Comparison of ENCODE assay signal across 9 cellular contexts in genomic region chrX:110316351-110317078, GRCh38. TPM values are rescaled to one million over a fixed set of nuclear protein-coding genes. Genes with fewer than 3 reads are reported as not detected.
DNase-seq lines count a peak whose midpoint lies in the region; ATAC-seq lines count a peak whose summit lies in the region.
"Had no signal": no experiment of that assay in that cellular context is flagged by ENCODE, and none has a peak within 500 bp of the region (broad histone marks: within the 10 kb centered on the region; RNA-seq: fewer than 3 reads in every experiment).

No MANE protein-coding gene starts in this region.

- no peaks in the 10 kb centered on the region for H3K36me3 Mint-ChIP-seq in activated T-helper 17 cell treated with anti-CD3 and anti-CD28 coated beads, Interleukin-2, amount 50 U/mL, for 72 hours (ENCODE audit: low read depth)

- H3K9ac ChIP-seq in iPS-18a (ENCODE audit: low read length) = peak overlapping the region; percentile 70
- H3K9ac ChIP-seq in subcutaneous abdominal adipose tissue (ENCODE audit: low read length in 5 of 5) = peak overlapping the region in 3 of 5 donors; percentile 44 to 77 (median 71)

- peaks cover 3% of the 10 kb centered on the region for H3K4me1 Mint-ChIP-seq in activated T-helper 17 cell treated with anti-CD3 and anti-CD28 coated beads, Interleukin-2, amount 50 U/mL, for 72 hours

- no peaks in the 10 kb centered on the region for H3K36me3 ChIP-seq in ACC112 (ENCODE audit: insufficient read depth, low read length)
- H3K36me3 ChIP-seq in H7 (replicated peaks; ENCODE audit: control insufficient read depth, insufficient read depth, low read length) = no peaks in the 10 kb centered on the region
- H3K36me3 ChIP-seq in iPS-18a (ENCODE audit: control insufficient read depth, low read depth, low read length) = no peaks in the 10 kb centered on the region
- H3K36me3 ChIP-seq in subcutaneous abdominal adipose tissue (ENCODE audit: control insufficient read depth in 5 of 5, insufficient read depth in 5 of 5, low read length in 5 of 5) = no peaks in the 10 kb centered on the region

- no peak overlapping the region for H2AFZ ChIP-seq in ACC112 (ENCODE audit: low read length, unreplicated experiment)

- H3K4me1 ChIP-seq in ACC112 (ENCODE audit: control insufficient read depth, insufficient read depth, low read length, unreplicated experiment) = peaks cover 19% of the 10 kb centered on the region
- peaks cover 45% of the 10 kb centered on the region for H3K4me1 ChIP-seq in iPS-18a (ENCODE audit: control insufficient read depth, low read depth, low read length)
- H3K4me1 ChIP-seq in subcutaneous abdominal adipose tissue (ENCODE audit: control insufficient read depth in 5 of 5, insufficient read depth in 5 of 5, low read length in 5 of 5) = peaks cover 0 to 6% (median 5%) of the 10 kb centered on the region in 5 donors

- H3K9me3 ChIP-seq in iPS-18a (ENCODE audit: control insufficient read depth, low read depth, low read length) (no peaks in the 10 kb centered on the region), subcutaneous abdominal adipose tissue (ENCODE audit: control insufficient read depth in 5 of 5, low read length in 5 of 5) (no peaks in the 10 kb centered on the region)

- DNase-seq in H7 = no peak
- no peak for DNase-seq in NCI-H2107 (lab: John Stamatoyannopoulos, UW)

- peak overlapping the region; percentile 90 for H3K4me3 Mint-ChIP-seq in activated T-helper 17 cell treated with anti-CD3 and anti-CD28 coated beads, Interleukin-2, amount 50 U/mL, for 72 hours

- H3K79me2 ChIP-seq in ACC112 (ENCODE audit: control insufficient read depth, insufficient read depth, low read length, unreplicated experiment) = peaks cover 62% of the 10 kb centered on the region

- H3K27me3 ChIP-seq in ACC112 (ENCODE audit: insufficient read depth, low read length) (no peaks in the 10 kb centered on the region), H7 (ENCODE audit: control insufficient read depth, insufficient read depth, low read length) (no peaks in the 10 kb centered on the region; the same call in 1 of the 2 replicates), iPS-18a (ENCODE audit: control insufficient read depth, insufficient read depth, low read length) (peaks cover 9% of the 10 kb centered on the region), subcutaneous abdominal adipose tissue (ENCODE audit: control insufficient read depth in 5 of 5, insufficient read depth in 4 of 5, low read length in 5 of 5) (no peaks in the 10 kb centered on the region)

- H3K27me3 Mint-ChIP-seq in activated T-helper 17 cell treated with anti-CD3 and anti-CD28 coated beads, Interleukin-2, amount 50 U/mL, for 72 hours = no peaks in the 10 kb centered on the region

- ATAC-seq in activated T-helper 17 cell treated with anti-CD3 and anti-CD28 coated beads, Interleukin-2, amount 50 U/mL, for 72 hours (replicated peaks) = no peak
- no peak for ATAC-seq in GM18858 (IDR thresholded peaks at IDR 0.05; ENCODE audit: unreplicated experiment)
- ATAC-seq in GM18868 (IDR thresholded peaks at IDR 0.05; ENCODE audit: unreplicated experiment) = no peak

- no peaks in the 10 kb centered on the region for H3K9me3 Mint-ChIP-seq in activated T-helper 17 cell treated with anti-CD3 and anti-CD28 coated beads, Interleukin-2, amount 50 U/mL, for 72 hours

- H3K27ac ChIP-seq in ACC112 (ENCODE audit: low read depth, low read length) (peak overlapping the region; percentile 76), iPS-18a (ENCODE audit: low read length) (no peak overlapping the region), subcutaneous abdominal adipose tissue (ENCODE audit: low read depth, low read length) (no peak overlapping the region)

- H3K27ac Mint-ChIP-seq in activated T-helper 17 cell treated with anti-CD3 and anti-CD28 coated beads, Interleukin-2, amount 50 U/mL, for 72 hours = peak overlapping the region; percentile 88

- H3K4me3 ChIP-seq in ACC112 (ENCODE audit: low read depth, low read length) (peak overlapping the region; percentile 95), H7 (ENCODE audit: insufficient read depth, low read depth, low read length) (peak overlapping the region; percentile 85), iPS-18a (ENCODE audit: low read length) (peak overlapping the region; percentile 90), subcutaneous abdominal adipose tissue (ENCODE audit: low read depth in 1 of 5, low read length in 5 of 5) (peak overlapping the region; percentile 71 to 90 (median 75))

RNA-seq across cellular contexts. Expression of gene AMMECR1, which starts 1.4 kb away (rescaled TPM):
- total RNA-seq in H7 (2014; rRNA removed; shearing (Covaris generic)) = 33.2 and 34.4 TPM in 2 replicates
- 10 to 100 TPM in 1 of 2 donors, 1 to 10 TPM in 1; 7.9 to 10.3 TPM for total RNA-seq in activated T-helper 17 cell treated with anti-CD3 and anti-CD28 coated beads, Interleukin-2, amount 50 U/mL, for 72 hours

RNA-seq across cellular contexts. Expression of gene RTL9, which starts 42.1 kb away (rescaled TPM):
- total RNA-seq in H7 (2014; rRNA removed; shearing (Covaris generic)) = 0.04 and 0.07 TPM in 2 replicates
- not detected for total RNA-seq in activated T-helper 17 cell treated with anti-CD3 and anti-CD28 coated beads, Interleukin-2, amount 50 U/mL, for 72 hours
- total RNA-seq: pulmonary artery endothelial cell had no signal
